Comparison of ENCODE assay signal across 8 cellular contexts in the genomic region with DNA sequence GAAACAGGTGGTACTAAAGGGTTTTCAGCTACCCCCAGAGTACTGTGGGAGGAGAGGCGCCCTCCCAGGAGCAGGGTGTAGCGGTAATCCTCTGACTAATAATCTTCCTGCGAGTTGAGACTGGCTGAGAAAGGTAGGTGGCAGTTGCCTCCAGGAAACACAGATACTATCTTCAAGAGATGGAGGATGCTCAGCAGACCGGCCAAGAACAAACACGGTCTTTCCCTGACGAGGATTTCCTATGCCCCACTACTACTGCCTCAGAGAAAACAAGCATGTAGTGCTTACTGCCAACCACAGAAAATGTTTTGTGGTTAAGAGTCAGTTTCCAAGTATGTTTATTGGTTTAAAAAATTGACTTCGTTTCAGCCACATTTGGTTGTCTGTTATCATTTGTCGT. TPM values are rescaled to one million over a fixed set of nuclear protein-coding genes. Genes with fewer than 3 reads are reported as not detected.
DNase-seq lines count a peak whose midpoint lies in the region; TF ChIP-seq lines count a peak whose summit lies in the region.

No MANE protein-coding gene starts in this region.

- 23 to 53% (median 35%) methylated on average over 8 of the region's 8 CpGs for WGBS in spleen, 5 donors

- intact Hi-C loops in spleen (cut with DNase I; ENCODE audit: low total_unique reads), result no loop called here
- intact Hi-C loops in posterior cingulate gyrus (cut with DNase I), result no loop called here

- TF ChIP-seq CTCF in spleen (IDR thresholded peaks at IDR 0.05 in 8 of 11, conservative IDR thresholded peaks at IDR 0.05 in 3 of 11), result no peak

- H3K9me3 ChIP-seq in MG63 (no peaks in the 10 kb centered on the region), spleen (no peaks in the 10 kb centered on the region)

- H3K4me3 ChIP-seq in MG63, result no peak overlapping the region
- H3K4me3 ChIP-seq in spleen, result peak overlapping the region in 1 of 8 donors; percentile 37

- DNase-seq in GDM1 (lab: John Stamatoyannopoulos, UW) (peak; percentile 37), H4 (ENCODE audit: low spot score) (peak; percentile 86), MG63 (peak; percentile 43), myocyte (ENCODE audit: low read depth) (peak; percentile 74), spleen (no peak), posterior cingulate gyrus (no peak), substantia nigra (lab: John Stamatoyannopoulos, UW) (no peak)
- peak; percentile 34 for DNase-seq in activated gamma-delta T cell treated with anti-CD3 and anti-CD28 coated beads, Interleukin-2, amount 50 U/mL, for 16 hours (ENCODE audit: low read depth)

- no peaks in the 10 kb centered on the region for H3K27me3 ChIP-seq in MG63
- H3K27me3 ChIP-seq in spleen (replicated peaks in 1 of 7), result no peaks in the 10 kb centered on the region

- TF ChIP-seq POLR2A in spleen (IDR thresholded peaks at IDR 0.05), result no peak

- H3K36me3 ChIP-seq in MG63 (peaks cover 28% of the 10 kb centered on the region), spleen (peaks cover 0 to 91% (median 43%) of the 10 kb centered on the region in 6 donors)

- H3K4me1 ChIP-seq in spleen, result peaks cover 4 to 49% (median 25%) of the 10 kb centered on the region in 6 donors

- H3K27ac ChIP-seq in spleen (peak overlapping the region in 4 of 8 donors; percentile 23 to 67 (median 36)), substantia nigra (ENCODE audit: low read depth, low read length, poor library complexity, severe bottlenecking) (no peak overlapping the region)

RNA-seq across cellular contexts. Expression of gene C6orf89, which starts 26.8 kb away (rescaled TPM):
- total RNA-seq in H4 (2014; rRNA removed; shearing (Covaris generic)), result 34.2 and 39.6 TPM in 2 replicates
- 19.6 and 32.0 TPM in 2 replicates for total RNA-seq in MG63 (2014; rRNA removed; shearing (Covaris generic); ENCODE audit: low replicate concordance)
- total RNA-seq in myocyte, result 44.8 and 65.6 TPM in 2 replicates
- polyA plus RNA-seq in myocyte (2012), result 50.8 TPM
- 10 to 100 TPM; 31.5 to 49.8 (median 37.9) TPM for total RNA-seq in spleen
- 10 to 100 TPM in 1 of 3 donors, 1 to 10 TPM in 2; 5.7 to 13.9 (median 6.6) TPM for polyA plus RNA-seq in spleen

RNA-seq across cellular contexts. Expression of gene PPIL1, which starts 38.0 kb away (rescaled TPM):
- 76.8 and 78.3 TPM in 2 replicates for total RNA-seq in H4 (2014; rRNA removed; shearing (Covaris generic))
- 52.9 and 54.4 TPM in 2 replicates for total RNA-seq in MG63 (2014; rRNA removed; shearing (Covaris generic); ENCODE audit: low replicate concordance)
- total RNA-seq in myocyte (28.4 and 31.3 TPM in 2 replicates), spleen (10 to 100 TPM in 6 of 7 donors, 1 to 10 TPM in 1; 8.7 to 16.4 (median 13.3) TPM)
- polyA plus RNA-seq in myocyte (2012), result 22.5 TPM
- 10 to 100 TPM; 10.2 to 26.4 (median 17.0) TPM for polyA plus RNA-seq in spleen

RNA-seq across cellular contexts. Expression of gene PI16, which starts 42.0 kb away (rescaled TPM):
- total RNA-seq in H4 (2014; rRNA removed; shearing (Covaris generic)), result not detected in 2 replicates
- not detected in 2 replicates for total RNA-seq in MG63 (2014; rRNA removed; shearing (Covaris generic); ENCODE audit: low replicate concordance)
- total RNA-seq in myocyte, result not detected in 2 replicates
- polyA plus RNA-seq in myocyte (2012), result not detected
- total RNA-seq in spleen, result 1 to 10 TPM in 5 of 7 donors, under 1 TPM in 1, not detected in 1; 0.94 to 2.1 (median 1.6) TPM
- polyA plus RNA-seq in spleen, result 1 to 10 TPM; 1.6 to 7.3 (median 2.0) TPM

Comparison
In these comparisons a context has a peak if more than half of its experiments do, and no peak if none do; other contexts are left out.
1. DNase-seq: peak in GDM1 (single experiment), H4 (single experiment), MG63 (single experiment), activated gamma-delta T cell treated with anti-CD3 and anti-CD28 coated beads, Interleukin-2, amount 50 U/mL, for 16 hours (single experiment) and myocyte (single experiment); none in spleen (single experiment), posterior cingulate gyrus (0 of 10) and substantia nigra (0 of 49).